In genomic region chr16:17270683-17271109, GRCh38 we compare ENCODE assay signal across 18 cellular contexts.
DNase-seq lines count a peak whose midpoint lies in the region; ATAC-seq and TF ChIP-seq lines count a peak whose summit lies in the region.
"Had no signal": no experiment of that assay in that cellular context is flagged by ENCODE, and none has a peak within 500 bp of the region (broad histone marks: within the 10 kb centered on the region; RNA-seq: fewer than 3 reads in every experiment).

No MANE protein-coding gene starts in this region.

- H3K9me3 Mint-ChIP-seq in chondrocyte (ENCODE audit: low read depth) = no peaks in the 10 kb centered on the region
- H3K9me3 Mint-ChIP-seq: nephron progenitor cell had no signal

- H3K4me1 ChIP-seq in muscle layer of colon (ENCODE audit: insufficient read depth, low read length) = peaks cover 50% of the 10 kb centered on the region

- H3K36me3 ChIP-seq in muscle layer of colon (ENCODE audit: insufficient read depth, low read length) = no peaks in the 10 kb centered on the region
- no peaks in the 10 kb centered on the region for H3K36me3 ChIP-seq in WERI-Rb-1

- peak; percentile 14 for DNase-seq in NCI-H748 (lab: John Stamatoyannopoulos, UW; ENCODE audit: unreplicated experiment)
- DNase-seq in NCI-H748 treated with DMSO at 0.1 percent for 48 hours (lab: John Stamatoyannopoulos, UW) = no peak
- no peak for DNase-seq in chondrocyte (ENCODE audit: low spot score)
- peak in 4 of 49 donors; percentile 4 to 20 (median 8) for DNase-seq in substantia nigra (lab: John Stamatoyannopoulos, UW)
- no peak for DNase-seq in WERI-Rb-1
- no peak for DNase-seq in DMS53 (lab: John Stamatoyannopoulos, UW)
- DNase-seq: activated CD4-positive, CD25-positive, alpha-beta regulatory T cell; activated gamma-delta T cell treated with Interleukin-2 at 50 U/mL for 16 hours; COR-L47; GF-D8; HCEC 1CT; NCI-H187 treated with DMSO at 0.1 percent for 48 hours; nephron progenitor cell; right cardiac atrium; stimulated activated CD4-positive, alpha-beta T cell treated with anti-CD3 and anti-CD28 coated beads, Interleukin-4, amount 100 ng/mL, for 4 hours; trophoblast cell had no signal

- no peak for ATAC-seq in HG03108 (IDR thresholded peaks at IDR 0.05; ENCODE audit: unreplicated experiment)

- H3K4me3 ChIP-seq in muscle layer of colon (ENCODE audit: low read depth in 1 of 2, low read length in 2 of 2) (no peak overlapping the region), WERI-Rb-1 (ENCODE audit: low read depth, low read length) (no peak overlapping the region)

- no peaks in the 10 kb centered on the region for H3K27me3 Mint-ChIP-seq in chondrocyte (ENCODE audit: low read depth)

- no peak for TF ChIP-seq CTCF in chondrocyte (IDR thresholded peaks at IDR 0.05)
- no peak for TF ChIP-seq CTCF in WERI-Rb-1 (IDR thresholded peaks at IDR 0.05; ENCODE audit: low read depth, low read length)

- H3K27me3 ChIP-seq in muscle layer of colon (ENCODE audit: control insufficient read depth in 1 of 2, insufficient read depth in 2 of 2, low read length in 2 of 2) = no peaks in the 10 kb centered on the region
- H3K27me3 ChIP-seq in WERI-Rb-1 (ENCODE audit: insufficient read depth, low read depth, severe bottlenecking) = no peaks in the 10 kb centered on the region

- no peaks in the 10 kb centered on the region for H3K36me3 Mint-ChIP-seq in chondrocyte (ENCODE audit: low read depth)

- no peak overlapping the region for H3K4me3 Mint-ChIP-seq in chondrocyte (ENCODE audit: unreplicated experiment)
- H3K4me3 Mint-ChIP-seq: nephron progenitor cell had no signal

- H3K9me3 ChIP-seq in muscle layer of colon (ENCODE audit: low read length) (no peaks in the 10 kb centered on the region), WERI-Rb-1 (ENCODE audit: severe bottlenecking) (no peaks in the 10 kb centered on the region)

- H3K9ac ChIP-seq in muscle layer of colon (ENCODE audit: low read length) = no peak overlapping the region

- peak overlapping the region; percentile 96 for H3K27ac Mint-ChIP-seq in chondrocyte (ENCODE audit: unreplicated experiment)
- H3K27ac Mint-ChIP-seq: nephron progenitor cell had no signal

- H3K27ac ChIP-seq in muscle layer of colon (ENCODE audit: low read depth, low read length) (peak overlapping the region; percentile 36), substantia nigra (ENCODE audit: low read depth, low read length, poor library complexity, severe bottlenecking) (peak overlapping the region; percentile 6), WERI-Rb-1 (no peak overlapping the region)

- H3K4me1 Mint-ChIP-seq in chondrocyte (ENCODE audit: low read depth) = peaks cover 40% of the 10 kb centered on the region
